ENCODE assay signal across 1 cellular context in genomic region chr2:43841949-43842865, GRCh38.
TF ChIP-seq lines count a peak whose summit lies in the region.

No MANE protein-coding gene starts in this region.

TF ChIP-seq in GM23338, 12 proteins besides CTCF, POLR2A, EP300 and RAD21 (continued from another document):
- TF ChIP-seq REST (IDR thresholded peaks at IDR 0.05; ENCODE audit: unreplicated experiment) (no peak), EZH2 (IDR thresholded peaks at IDR 0.05; ENCODE audit: low read depth, unreplicated experiment) (no peak), ZNF462 (CRISPR knock-in tag; IDR thresholded peaks at IDR 0.05) (no peak), POLR2AphosphoS5 (IDR thresholded peaks at IDR 0.05; ENCODE audit: low read depth) (no peak), EZH2phosphoT487 (IDR thresholded peaks at IDR 0.05; ENCODE audit: unreplicated experiment) (no peak), ZNF114 (CRISPR knock-in tag; IDR thresholded peaks at IDR 0.05) (no peak), ZNF331 (CRISPR knock-in tag; IDR thresholded peaks at IDR 0.05; ENCODE audit: low read depth) (no peak), JUNB (IDR thresholded peaks at IDR 0.05; ENCODE audit: unreplicated experiment) (no peak), STAT1 (IDR thresholded peaks at IDR 0.05; ENCODE audit: unreplicated experiment) (no peak), NANOG (IDR thresholded peaks at IDR 0.05; ENCODE audit: borderline replicate concordance) (no peak)
TF ChIP-seq in GM23338: peak in this region for 0.
